23 cellular contexts compared by ENCODE assay signal in the genomic region with DNA sequence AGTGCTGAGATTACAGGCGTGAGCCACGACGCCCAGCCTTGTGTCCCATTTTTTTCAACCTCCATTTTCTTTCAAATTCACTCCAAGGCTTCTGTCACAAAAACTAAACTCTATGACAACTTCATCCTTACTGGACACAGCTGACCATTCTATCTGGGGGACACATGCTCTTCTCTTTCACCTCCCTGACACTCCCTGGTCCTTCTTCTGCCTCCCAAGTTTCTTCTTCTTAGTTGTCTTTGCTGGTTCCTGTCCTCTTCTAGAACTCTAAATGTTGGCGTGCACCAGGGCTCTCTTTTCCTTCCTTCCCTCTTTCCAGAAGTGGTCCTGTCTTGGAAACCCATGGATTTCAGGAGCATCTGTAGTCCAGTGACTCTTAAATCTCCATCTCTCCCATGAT.
"Had no signal": no experiment of that assay in that cellular context is flagged by ENCODE, and none has a peak within 500 bp of the region (broad histone marks: within the 10 kb centered on the region; RNA-seq: fewer than 3 reads in every experiment).

No MANE protein-coding gene starts in this region.

- H3K27me3 Mint-ChIP-seq: activated CD4-positive, alpha-beta memory T cell treated with anti-CD3 and anti-CD28 coated beads for 36 hours; dendritic cell treated with granulocyte-macrophage colony-stimulating factor and Interleukin-4, amounts not matched to agents 40 ng/mL and 50 ng/mL, for 4 days; progenitor cell of endocrine pancreas; stimulated activated naive CD8-positive, alpha-beta T cell treated with anti-CD3 and anti-CD28 coated beads, Interleukin-15, Interleukin-2, amounts not matched to agents 100 ng/mL and 50 ng/mL, for 24 hours; T-cell had no signal

- H3K36me3 ChIP-seq: cardiac muscle cell, lower lobe of right lung, neural progenitor cell, tibial artery had no signal

- H3K9me3 ChIP-seq: body of pancreas, lower lobe of right lung, mucosa of descending colon, tibial artery had no signal

- DNase-seq: activated CD4-positive, alpha-beta memory T cell treated with anti-CD3 and anti-CD28 coated beads for 36 hours; activated effector memory CD4-positive, alpha-beta T cell treated with Interleukin-2 at 50 U/mL for 16 hours; activated T-cell treated with anti-CD3 and anti-CD28 coated beads, Interleukin-2, amount 50 U/mL, for 48 hours; anterior cingulate cortex; body of pancreas; effector CD4-positive, alpha-beta T cell; erythroblast; foreskin fibroblast; lower lobe of right lung; mesendoderm; naive B cell; stimulated activated CD4-positive, alpha-beta T cell treated with anti-CD3 and anti-CD28 coated beads, Interleukin-4, amount 100 ng/mL, for 1 hour; T-cell; T1000; tibial artery had no signal

- H3K4me3 ChIP-seq: body of pancreas, cardiac muscle cell, lower lobe of right lung, mucosa of descending colon, neural progenitor cell, tibial artery had no signal

- H3K27ac ChIP-seq: cardiac muscle cell, lower lobe of right lung, neural progenitor cell, tibial artery had no signal

- H3K4me3 Mint-ChIP-seq: activated CD4-positive, alpha-beta memory T cell treated with anti-CD3 and anti-CD28 coated beads for 36 hours; dendritic cell treated with granulocyte-macrophage colony-stimulating factor and Interleukin-4, amounts not matched to agents 40 ng/mL and 50 ng/mL, for 4 days; neural progenitor cell; stimulated activated naive CD8-positive, alpha-beta T cell treated with anti-CD3 and anti-CD28 coated beads, Interleukin-15, Interleukin-2, amounts not matched to agents 100 ng/mL and 50 ng/mL, for 24 hours; WTC11 had no signal

- H3K27me3 ChIP-seq: body of pancreas, cardiac muscle cell, neural progenitor cell, tibial artery had no signal

- ATAC-seq: body of pancreas, SK-N-SH treated with all-trans-retinoic acid at 6 μM for 48 hours, WTC11 had no signal

- H3K36me3 Mint-ChIP-seq: T-cell had no signal

- H3K9ac ChIP-seq: neural progenitor cell had no signal

- H3K27ac Mint-ChIP-seq: dendritic cell treated with granulocyte-macrophage colony-stimulating factor and Interleukin-4, amounts not matched to agents 40 ng/mL and 50 ng/mL, for 4 days; neural progenitor cell; WTC11 had no signal
